ENCODE assay signal across 38 cellular contexts in the genomic region with DNA sequence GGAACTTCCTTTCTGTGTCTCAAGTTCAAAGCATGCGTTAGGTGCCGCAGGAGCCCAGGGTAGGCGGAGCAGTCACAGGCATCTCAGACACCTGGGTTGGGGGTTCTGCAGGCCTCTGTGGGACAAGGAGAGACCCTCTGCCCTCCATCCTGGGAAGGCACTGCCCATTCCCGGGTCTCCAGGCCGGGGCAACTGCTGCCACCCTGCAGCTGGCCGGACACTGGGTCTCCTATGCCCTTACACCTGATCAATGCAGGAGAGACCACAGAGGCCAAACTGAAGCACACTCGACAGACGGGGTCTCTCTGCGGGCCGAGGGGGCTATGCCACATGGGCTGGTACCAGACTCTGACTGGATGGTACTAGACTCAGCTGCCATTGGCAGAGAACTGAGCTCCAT. TPM values are rescaled to one million over a fixed set of nuclear protein-coding genes. Genes with fewer than 3 reads are reported as not detected.
"Had no signal": no experiment of that assay in that cellular context is flagged by ENCODE, and none has a peak within 500 bp of the region (broad histone marks: within the 10 kb centered on the region; RNA-seq: fewer than 3 reads in every experiment).

No MANE protein-coding gene starts in this region.

- H3K9me3 ChIP-seq: MG63 had no signal

- H3K27me3 ChIP-seq: MG63 had no signal

- DNase-seq: Karpas-422, Kasumi-1, KG1, MG63, MM.1S, MV-4-11, NCI-H1048, NCI-H1092, NCI-H1092 treated with DMSO at 0.1 percent for 48 hours, NCI-H1105 treated with DMSO at 0.1 percent for 48 hours, NCI-H1417, NCI-H1417 treated with DMSO at 0.1 percent for 48 hours, NCI-H1436, NCI-H1436 treated with DMSO at 0.1 percent for 48 hours, NCI-H146, NCI-H1694, NCI-H1694 treated with DMSO at 0.1 percent for 48 hours, NCI-H187, NCI-H187 treated with DMSO at 0.1 percent for 48 hours, NCI-H1930, NCI-H2029, NCI-H2029 treated with DMSO at 0.1 percent for 48 hours, NCI-H2081, NCI-H2081 treated with DMSO at 0.1 percent for 48 hours, NCI-H2107, NCI-H2171, NCI-H2171 treated with DMSO at 0.1 percent for 48 hours, NCI-H2227 treated with DMSO at 0.1 percent for 48 hours, NCI-H226, NCI-H345, NCI-H446, NCI-H446 treated with DMSO at 0.1 percent for 48 hours, NCI-H510A had no signal

- H3K27ac ChIP-seq: KMS-11 had no signal

- H3K9ac ChIP-seq: KMS-11 had no signal

- H3K4me2 ChIP-seq: KMS-11 had no signal

- H3K36me3 ChIP-seq: MG63 had no signal

- H3K4me3 ChIP-seq: MG63 had no signal

RNA-seq across cellular contexts. Expression of gene GCK, which starts 48.5 kb away (rescaled TPM):
- total RNA-seq: LHCN-M2, M059J, MCF 10A, NCI-H460 had no signal
